In genomic region chrX:41350150-41350975, GRCh38 we compare ENCODE assay signal across 9 cellular contexts. TPM values are rescaled to one million over a fixed set of nuclear protein-coding genes. Genes with fewer than 3 reads are reported as not detected.
A peak's percentile ranks its signal among the peaks of the same experiment; 100 is the strongest.
DNase-seq lines count a peak whose midpoint lies in the region; ATAC-seq and TF ChIP-seq lines count a peak whose summit lies in the region.
"Had no signal": no experiment of that assay in that cellular context is flagged by ENCODE, and none has a peak within 500 bp of the region (broad histone marks: within the 10 kb centered on the region; RNA-seq: fewer than 3 reads in every experiment).

No MANE protein-coding gene starts in this region.

- no peak overlapping the region for H2AK5ac ChIP-seq in IMR-90 (ENCODE audit: low read depth, low read length)

- no peak overlapping the region for H2AK9ac ChIP-seq in IMR-90 (replicated peaks; ENCODE audit: low read depth, low read length, poor library complexity)

- H3K4me3 ChIP-seq in IMR-90 (ENCODE audit: insufficient read depth, low read depth, low read length) (no peak overlapping the region), choroid plexus epithelial cell (ENCODE audit: low read depth, low read length) (no peak overlapping the region), neural progenitor cell (no peak overlapping the region), osteoblast (ENCODE audit: insufficient read depth, low read length) (no peak overlapping the region)

- no peak overlapping the region for H2BK20ac ChIP-seq in IMR-90 (ENCODE audit: low read depth, low read length)

- TF ChIP-seq POLR2A in IMR-90 (IDR thresholded peaks at IDR 0.05; ENCODE audit: low read depth, low read length): peak; percentile 68; the same call in 1 of the 2 replicates

- H4K8ac ChIP-seq in IMR-90 (ENCODE audit: low read depth in 2 of 2, low read length in 2 of 2): no peak overlapping the region

- peaks cover 66% of the 10 kb centered on the region for H3F3A ChIP-seq in neural progenitor cell (ENCODE audit: low read depth)

- H2AFZ ChIP-seq in IMR-90 (replicated peaks; ENCODE audit: low read length, poor library complexity): no peak overlapping the region
- no peak overlapping the region for H2AFZ ChIP-seq in neural progenitor cell (replicated peaks)
- no peak overlapping the region for H2AFZ ChIP-seq in osteoblast (ENCODE audit: low read length)

- H2BK120ac ChIP-seq in IMR-90 (ENCODE audit: low read depth, low read length): no peak overlapping the region

- peak; percentile 12 to 43 for ATAC-seq in activated CD4-positive, CD25-positive, alpha-beta regulatory T cell treated with anti-CD3 and anti-CD28 coated beads, Interleukin-2, amount 50 U/mL, for 24 hours
- 0 out of 2 replicates have a peak, but pooled peaks have one; percentile 8 for ATAC-seq in IMR-90 (ENCODE audit: low read depth)

- peaks cover 2% of the 10 kb centered on the region; the same call in 1 of the 2 replicates for H3K4me1 ChIP-seq in IMR-90 (ENCODE audit: control insufficient read depth, insufficient read depth, low read length)
- no peaks in the 10 kb centered on the region for H3K4me1 ChIP-seq in neural progenitor cell
- H3K4me1 ChIP-seq in osteoblast (ENCODE audit: insufficient read depth, low read length): peaks cover 14% of the 10 kb centered on the region

- no peak overlapping the region for H3K56ac ChIP-seq in IMR-90 (ENCODE audit: extremely low read depth, insufficient read depth, low read length)

- peak overlapping the region; percentile 1 for H2BK5ac ChIP-seq in IMR-90 (ENCODE audit: low read depth, low read length, poor library complexity, severe bottlenecking)

- CTCF ChIA-PET in IMR-90 (lab: Yijun Ruan, JAX): interaction anchor here (0.6 kb wide), 1 partner anchor 13 kb away, joined by 3 read pairs; no protein-coding TSS in a partner anchor

- intact Hi-C loops in IMR-90 (cut with micrococcal nuclease): loop anchor here (1.0 to 5.0 kb wide), 2 partner anchors 92 to 177 kb away; no protein-coding TSS in a partner anchor

- DNase-seq in activated CD4-positive, CD25-positive, alpha-beta regulatory T cell (lab: John Stamatoyannopoulos, UW): no peak
- DNase-seq in IMR-90 (peak; percentile 51), choroid plexus epithelial cell (ENCODE audit: low read depth) (peak; percentile 47), neural progenitor cell (ENCODE audit: low spot score) (no peak), osteoblast (ENCODE audit: insufficient read length, low spot score, missing footprints) (no peak), RPMI8226 (no peak), NCI-H524 (lab: John Stamatoyannopoulos, UW) (no peak)
- DNase-seq: NCI-H2107 had no signal

- peaks cover 3% of the 10 kb centered on the region for H3K27me3 Mint-ChIP-seq in neural progenitor cell (ENCODE audit: insufficient read depth, low read depth)

- peaks cover 38% of the 10 kb centered on the region for H3K36me3 ChIP-seq in IMR-90 (ENCODE audit: control insufficient read depth, insufficient read depth, low read length)
- H3K36me3 ChIP-seq in neural progenitor cell: peaks cover 15% of the 10 kb centered on the region
- peaks cover 45% of the 10 kb centered on the region for H3K36me3 ChIP-seq in osteoblast (ENCODE audit: insufficient read depth, low read length)

- no peak overlapping the region for H3K9ac ChIP-seq in IMR-90 (ENCODE audit: low read depth, low read length)
- H3K9ac ChIP-seq in neural progenitor cell: no peak overlapping the region

- no peak overlapping the region for H2BK15ac ChIP-seq in IMR-90 (ENCODE audit: low read depth, low read length)

- in situ Hi-C loops in IMR-90 (cut with MboI; ENCODE audit: low sequenced_read_pairs): no loop called here

- TF ChIP-seq RAD21 in IMR-90 (IDR thresholded peaks at IDR 0.05; ENCODE audit: low read length): no peak

- H3K18ac ChIP-seq in IMR-90 (ENCODE audit: low read depth, low read length): no peak overlapping the region

- H4K5ac ChIP-seq in IMR-90 (ENCODE audit: low read depth, low read length): no peak overlapping the region

- POLR2A ChIA-PET in IMR-90 (lab: Charles Lee; ENCODE audit: unreplicated experiment): no interaction called here

- H3K4me1 Mint-ChIP-seq in neural progenitor cell: no peaks in the 10 kb centered on the region

- H3K4me3 Mint-ChIP-seq in neural progenitor cell: no peak overlapping the region

- H3K4ac ChIP-seq in IMR-90 (ENCODE audit: low read depth, low read length): no peak overlapping the region

- no peak overlapping the region for H3K23ac ChIP-seq in IMR-90 (ENCODE audit: low read depth, low read length)

- peaks cover 7 to 22% of the 10 kb centered on the region in 2 experiments; a peak in 3 of 4 replicates for H3K79me1 ChIP-seq in IMR-90 (ENCODE audit: low read depth in 1 of 2, low read length in 2 of 2)

- H3K9me3 Mint-ChIP-seq in neural progenitor cell: peaks cover 3% of the 10 kb centered on the region

- H4K91ac ChIP-seq in IMR-90 (ENCODE audit: insufficient read depth, low read depth, low read length): no peak overlapping the region

- no peaks in the 10 kb centered on the region for H3K27me3 ChIP-seq in IMR-90 (ENCODE audit: control insufficient read depth, insufficient read depth, low read length)
- H3K27me3 ChIP-seq in neural progenitor cell: no peaks in the 10 kb centered on the region
- H3K27me3 ChIP-seq in osteoblast (ENCODE audit: insufficient read depth, low read length): no peaks in the 10 kb centered on the region

- H4K20me1 ChIP-seq in IMR-90 (ENCODE audit: insufficient read depth, low read length) (peaks cover 48% of the 10 kb centered on the region; the same call in 1 of the 2 replicates), neural progenitor cell (ENCODE audit: low read depth) (peaks cover 44% of the 10 kb centered on the region), osteoblast (ENCODE audit: insufficient read depth, low read length) (peaks cover 56% of the 10 kb centered on the region)

- H3K27ac ChIP-seq in IMR-90 (ENCODE audit: insufficient read depth, low read length) (no peak overlapping the region), neural progenitor cell (peak overlapping the region; percentile 45), osteoblast (ENCODE audit: low read depth, low read length) (no peak overlapping the region)

- dilution Hi-C loops in IMR-90 (cut with HindIII; ENCODE audit: low sequenced_read_pairs, unreplicated experiment): no loop called here

- no peaks in the 10 kb centered on the region for H3K9me3 ChIP-seq in IMR-90 (ENCODE audit: control insufficient read depth, insufficient read depth, low read length)
- no peaks in the 10 kb centered on the region for H3K9me3 ChIP-seq in neural progenitor cell (ENCODE audit: low read depth)
- no peaks in the 10 kb centered on the region for H3K9me3 ChIP-seq in osteoblast (ENCODE audit: low read depth, low read length)

- TF ChIP-seq CTCF in IMR-90 (conservative IDR thresholded peaks at IDR 0.05; ENCODE audit: low read depth, low read length) (no peak), choroid plexus epithelial cell (conservative IDR thresholded peaks at IDR 0.05; ENCODE audit: low read depth, low read length) (no peak), neural progenitor cell (IDR thresholded peaks at IDR 0.05) (no peak), osteoblast (IDR thresholded peaks at IDR 0.05; ENCODE audit: extremely low read depth, low read depth, low read length) (no peak)

- peaks cover 4% of the 10 kb centered on the region for H3K9me1 ChIP-seq in IMR-90 (ENCODE audit: insufficient read depth, low read length)

- H3K79me2 ChIP-seq in neural progenitor cell (ENCODE audit: low read depth): peaks cover 13% of the 10 kb centered on the region
- peaks cover 4% of the 10 kb centered on the region for H3K79me2 ChIP-seq in osteoblast (ENCODE audit: insufficient read depth, low read length)

- no TSS peak for BruUV-seq in IMR-90 (replicated peaks; lab: Mats Ljungman, UMichigan)

- H3K14ac ChIP-seq in IMR-90 (replicated peaks; ENCODE audit: low read depth, low read length): 0 out of 2 replicates have a peak overlapping the region, but pooled peaks have one; percentile 21

- H3K4me2 ChIP-seq in IMR-90 (ENCODE audit: low read depth, low read length) (no peak overlapping the region), neural progenitor cell (no peak overlapping the region), osteoblast (ENCODE audit: insufficient read depth, low read length) (no peak overlapping the region)

- WGBS in IMR-90 (ENCODE audit: extremely low coverage in 2 of 2, insufficient read length in 1 of 2), 2 experiments: no CpG with 5 or more reads among the region's 6 CpGs

- H3K27ac Mint-ChIP-seq in neural progenitor cell: no peak overlapping the region

- H3K36me3 Mint-ChIP-seq in neural progenitor cell: peaks cover 9% of the 10 kb centered on the region

TF ChIP-seq in IMR-90, 13 proteins besides CTCF, POLR2A, EP300 and RAD21:
- TF ChIP-seq FOS (IDR thresholded peaks at IDR 0.05; ENCODE audit: low read depth, low read length) (peak; percentile 61; the same call in 1 of the 2 replicates), NFE2L2 (IDR thresholded peaks at IDR 0.05; ENCODE audit: low read depth, low read length) (peak; percentile 33; the same call in 1 of the 2 replicates), MAZ (IDR thresholded peaks at IDR 0.05; ENCODE audit: borderline replicate concordance, low read depth, low read length) (no peak)

RNA-seq across cellular contexts. Expression of gene DDX3X, which starts 16.4 kb away (rescaled TPM):
- 229 and 448 TPM in 2 replicates for total RNA-seq in IMR-90 (2012; rRNA removed)
- polyA plus RNA-seq in IMR-90 (2012; rRNA removed): 53.2 and 64.8 TPM in 2 replicates
- 12.7 and 13.6 TPM in 2 replicates for polyA plus RNA-seq in IMR-90 (2012; cell fraction: cytosol; rRNA removed)
- 16.8 and 91.2 TPM in 2 replicates for polyA plus RNA-seq in IMR-90 (2012; cell fraction: nucleus; rRNA removed; ENCODE audit: low replicate concordance)
- 216 and 264 TPM in 2 replicates for total RNA-seq in neural progenitor cell (ENCODE audit: low replicate concordance)
- 160 and 203 TPM in 2 replicates for total RNA-seq in osteoblast

Comparison
In these comparisons a context has a peak if more than half of its experiments do, and no peak if none do; other contexts are left out.
1. DNase-seq: peak in IMR-90 (single experiment) and choroid plexus epithelial cell (single experiment); none in activated CD4-positive, CD25-positive, alpha-beta regulatory T cell (0 of 4), neural progenitor cell (single experiment), osteoblast (single experiment), RPMI8226 (single experiment) and NCI-H524 (0 of 2).